Comparison of ENCODE assay signal across 10 cellular contexts in genomic region chr1:234988160-234988528, GRCh38.
DNase-seq lines count a peak whose midpoint lies in the region; ATAC-seq and TF ChIP-seq lines count a peak whose summit lies in the region.
"Had no signal": no experiment of that assay in that cellular context is flagged by ENCODE, and none has a peak within 500 bp of the region (broad histone marks: within the 10 kb centered on the region; RNA-seq: fewer than 3 reads in every experiment).

No MANE protein-coding gene starts in this region.

- peaks cover 16% of the 10 kb centered on the region for H3K36me3 Mint-ChIP-seq in natural killer cell treated with Interleukin-12 subunit alpha and Interleukin-12 subunit beta and Interleukin-15 and Interleukin-18, amount 100 ng/mL, for 72 hours
- H3K36me3 Mint-ChIP-seq in natural killer cell (no peaks in the 10 kb centered on the region), nephron progenitor cell (ENCODE audit: low read depth) (no peaks in the 10 kb centered on the region)
- H3K36me3 Mint-ChIP-seq: CD8-positive, alpha-beta T cell had no signal

- no peak for ATAC-seq in natural killer cell treated with Interleukin-12 subunit alpha and Interleukin-12 subunit beta and Interleukin-15 and Interleukin-18, amount 100 ng/mL, for 72 hours
- no peak for ATAC-seq in natural killer cell
- no peak for ATAC-seq in aorta (ENCODE audit: low FRiP score)
- ATAC-seq in GM19452 (IDR thresholded peaks at IDR 0.05; ENCODE audit: unreplicated experiment): no peak
- no peak for ATAC-seq in GM19351 (IDR thresholded peaks at IDR 0.05; ENCODE audit: unreplicated experiment)
- ATAC-seq: CD8-positive, alpha-beta T cell had no signal

- WGBS in aorta, 2 donors: 47 to 56% methylated on average over 2 of the region's 2 CpGs

- H3K4me1 ChIP-seq in colonic mucosa (peaks cover 15% of the 10 kb centered on the region), aorta (ENCODE audit: control insufficient read depth in 1 of 2, insufficient read depth in 2 of 2, low read length in 2 of 2) (peaks cover 4 to 5% of the 10 kb centered on the region in 2 donors)

- intact Hi-C loops in natural killer cell (cut with micrococcal nuclease): no loop called here
- intact Hi-C loops in colonic mucosa (cut with DNase I): loop anchor here (10.0 kb wide), 2 partner anchors 263 to 493 kb away; no protein-coding TSS in a partner anchor
- intact Hi-C loops in aorta (cut with DNase I): loop anchor here (5.0 kb wide), 2 partner anchors 266 to 491 kb away; no protein-coding TSS in a partner anchor

- no peak for TF ChIP-seq CTCF in natural killer cell (IDR thresholded peaks at IDR 0.05)
- TF ChIP-seq CTCF in colonic mucosa (IDR thresholded peaks at IDR 0.05): no peak
- TF ChIP-seq CTCF in nephron progenitor cell (IDR thresholded peaks at IDR 0.05): no peak

- H3K36me3 ChIP-seq in colonic mucosa (no peaks in the 10 kb centered on the region), aorta (ENCODE audit: control insufficient read depth in 1 of 2, insufficient read depth in 2 of 2, low read length in 1 of 2) (no peaks in the 10 kb centered on the region)

- H3K9me3 Mint-ChIP-seq in natural killer cell treated with Interleukin-12 subunit alpha and Interleukin-12 subunit beta and Interleukin-15 and Interleukin-18, amount 100 ng/mL, for 72 hours: peaks cover 4% of the 10 kb centered on the region
- H3K9me3 Mint-ChIP-seq in natural killer cell: no peaks in the 10 kb centered on the region
- H3K9me3 Mint-ChIP-seq in nephron progenitor cell: peaks cover 3% of the 10 kb centered on the region
- H3K9me3 Mint-ChIP-seq: CD8-positive, alpha-beta T cell had no signal

- no peaks in the 10 kb centered on the region for H3K27me3 Mint-ChIP-seq in natural killer cell treated with Interleukin-12 subunit alpha and Interleukin-12 subunit beta and Interleukin-15 and Interleukin-18, amount 100 ng/mL, for 72 hours
- no peaks in the 10 kb centered on the region for H3K27me3 Mint-ChIP-seq in natural killer cell (ENCODE audit: low read depth in 2 of 2)
- H3K27me3 Mint-ChIP-seq in nephron progenitor cell (ENCODE audit: low read depth, poor library complexity): peaks cover 6% of the 10 kb centered on the region

- H3K27ac ChIP-seq in colonic mucosa: peak overlapping the region; percentile 69
- H3K27ac ChIP-seq in aorta (ENCODE audit: low read depth in 1 of 2, low read length in 2 of 2): peak overlapping the region; percentile 97 to 100

- H3K4me1 Mint-ChIP-seq in natural killer cell treated with Interleukin-12 subunit alpha and Interleukin-12 subunit beta and Interleukin-15 and Interleukin-18, amount 100 ng/mL, for 72 hours (ENCODE audit: low read depth in 2 of 2): peaks cover 49 to 63% of the 10 kb centered on the region in 2 donors
- H3K4me1 Mint-ChIP-seq in natural killer cell (peaks cover 5 to 15% of the 10 kb centered on the region in 2 donors), nephron progenitor cell (peaks cover 70% of the 10 kb centered on the region)

- peak overlapping the region in 1 of 2 donors; percentile 67 for H3K9ac ChIP-seq in colonic mucosa (ENCODE audit: low read depth in 2 of 2, low read length in 2 of 2)

- H3K27me3 ChIP-seq in colonic mucosa (no peaks in the 10 kb centered on the region), aorta (ENCODE audit: control insufficient read depth in 1 of 2, insufficient read depth in 2 of 2, low read length in 1 of 2) (no peaks in the 10 kb centered on the region)

- peak overlapping the region; percentile 56 for H3K4me3 Mint-ChIP-seq in natural killer cell treated with Interleukin-12 subunit alpha and Interleukin-12 subunit beta and Interleukin-15 and Interleukin-18, amount 100 ng/mL, for 72 hours
- H3K4me3 Mint-ChIP-seq in natural killer cell: no peak overlapping the region
- no peak overlapping the region for H3K4me3 Mint-ChIP-seq in nephron progenitor cell
- H3K4me3 Mint-ChIP-seq: CD8-positive, alpha-beta T cell had no signal

- no peaks in the 10 kb centered on the region for H3K9me3 ChIP-seq in colonic mucosa
- no peaks in the 10 kb centered on the region for H3K9me3 ChIP-seq in aorta (ENCODE audit: control insufficient read depth, low read length)

- no peak for DNase-seq in natural killer cell treated with Interleukin-12 subunit alpha and Interleukin-12 subunit beta and Interleukin-15 and Interleukin-18, amount 100 ng/mL, for 72 hours (ENCODE audit: low spot score)
- DNase-seq in natural killer cell (no peak), colonic mucosa (no peak), nephron progenitor cell (no peak), aorta (no peak), RKO (ENCODE audit: low spot score) (no peak)
- DNase-seq: CD8-positive, alpha-beta T cell; cortex of kidney had no signal

- no peak overlapping the region for H3K4me3 ChIP-seq in colonic mucosa
- no peak overlapping the region for H3K4me3 ChIP-seq in aorta (ENCODE audit: low read length in 2 of 2)

- H3K27ac Mint-ChIP-seq in natural killer cell treated with Interleukin-12 subunit alpha and Interleukin-12 subunit beta and Interleukin-15 and Interleukin-18, amount 100 ng/mL, for 72 hours: peak overlapping the region; percentile 73 to 77
- H3K27ac Mint-ChIP-seq in natural killer cell: no peak overlapping the region
- H3K27ac Mint-ChIP-seq in nephron progenitor cell: peak overlapping the region; percentile 100

Comparison
In these comparisons a context has a peak if more than half of its experiments do, and no peak if none do; other contexts are left out.
1. H3K27ac Mint-ChIP-seq: peak in natural killer cell treated with Interleukin-12 subunit alpha and Interleukin-12 subunit beta and Interleukin-15 and Interleukin-18, amount 100 ng/mL, for 72 hours (2 of 2) and nephron progenitor cell (single experiment); none in natural killer cell (0 of 2).